In the genomic region with DNA sequence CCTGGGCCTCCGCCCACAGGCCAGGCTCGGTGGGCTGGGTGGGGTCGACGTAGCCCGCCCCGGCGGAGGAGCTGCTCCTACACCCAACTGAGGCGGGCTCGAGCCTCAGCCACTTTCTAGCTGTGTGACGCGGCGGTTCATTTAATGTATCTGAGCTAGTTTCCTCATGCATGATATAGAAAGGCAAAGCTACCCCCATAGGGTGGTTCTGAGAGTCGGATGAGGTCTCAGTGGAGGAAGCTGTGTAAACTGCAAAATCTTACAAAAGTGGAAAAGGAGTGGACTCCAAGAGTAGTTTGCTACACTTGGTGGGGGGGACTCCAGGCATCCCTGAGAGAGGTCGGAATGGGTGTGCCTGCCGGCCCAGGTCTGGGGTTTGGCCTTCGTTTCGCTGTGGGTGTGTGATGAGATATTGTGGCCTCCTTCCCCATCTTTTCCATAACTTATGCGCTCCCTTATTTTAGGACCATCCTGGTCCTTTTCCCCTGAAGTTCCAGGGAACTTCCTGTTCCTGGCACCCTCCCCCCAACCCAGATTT, we compare ENCODE assay signal across 8 cellular contexts. TPM values are rescaled to one million over a fixed set of nuclear protein-coding genes. Genes with fewer than 3 reads are reported as not detected.
DNase-seq lines count a peak whose midpoint lies in the region; ATAC-seq and TF ChIP-seq lines count a peak whose summit lies in the region.

No MANE protein-coding gene starts in this region.

- H3K9me3 Mint-ChIP-seq in natural killer cell = no peaks in the 10 kb centered on the region

- WGBS in ectodermal cell, 2 experiments = 2 to 4% methylated on average over 15 to 17 of the region's 18 CpGs

- peak; percentile 10 for DNase-seq in DMS114 treated with DMSO at 0.1 percent for 48 hours (lab: John Stamatoyannopoulos, UW; ENCODE audit: unreplicated experiment)
- no peak for DNase-seq in natural killer cell
- no peak for DNase-seq in cerebellar cortex (ENCODE audit: low spot score)
- no peak for DNase-seq in omental fat pad (ENCODE audit: low spot score)

- H3K27ac Mint-ChIP-seq in natural killer cell = no peak overlapping the region

- TF ChIP-seq CTCF in OCI-LY1 (IDR thresholded peaks at IDR 0.05; ENCODE audit: low read length) (no peak), natural killer cell (IDR thresholded peaks at IDR 0.05) (no peak), omental fat pad (IDR thresholded peaks at IDR 0.05) (no peak)

- peaks cover 12% of the 10 kb centered on the region for H3K4me1 ChIP-seq in OCI-LY1 (ENCODE audit: insufficient read depth, low read length, severe bottlenecking)
- peaks cover 8% of the 10 kb centered on the region for H3K4me1 ChIP-seq in ectodermal cell (ENCODE audit: control insufficient read depth, insufficient read depth, low read length)

- no peaks in the 10 kb centered on the region for H3F3A ChIP-seq in OCI-LY1 (ENCODE audit: insufficient read depth, low read length)

- no peaks in the 10 kb centered on the region for H3K36me3 Mint-ChIP-seq in natural killer cell

- no peaks in the 10 kb centered on the region for H4K20me1 ChIP-seq in OCI-LY1 (ENCODE audit: insufficient read depth, low read length)

- H3K27me3 Mint-ChIP-seq in natural killer cell (ENCODE audit: low read depth in 2 of 2) = peaks cover 22 to 30% of the 10 kb centered on the region in 2 donors

- H3K79me2 ChIP-seq in OCI-LY1 (ENCODE audit: insufficient read depth, low read length) = 0 out of 2 replicates have a peak, but pooled peaks cover 5% of the 10 kb centered on the region

- H3K9me3 ChIP-seq in OCI-LY1 (ENCODE audit: low read length) (no peaks in the 10 kb centered on the region), ectodermal cell (ENCODE audit: control insufficient read depth, low read length) (no peaks in the 10 kb centered on the region)

- H3K9ac ChIP-seq in OCI-LY1 (ENCODE audit: low read length) = peak overlapping the region; percentile 64

- no peak overlapping the region for H2AFZ ChIP-seq in OCI-LY1 (ENCODE audit: low read length)

- H3K4me2 ChIP-seq in OCI-LY1 (ENCODE audit: low read length) = peak overlapping the region; percentile 84

- H3K4me1 Mint-ChIP-seq in natural killer cell = peaks cover 4 to 22% of the 10 kb centered on the region in 2 donors

- intact Hi-C loops in natural killer cell (cut with micrococcal nuclease) = no loop called here

- H3K4me3 ChIP-seq in OCI-LY1 (ENCODE audit: low read depth, low read length, poor library complexity, severe bottlenecking) (peak overlapping the region; percentile 76), ectodermal cell (ENCODE audit: insufficient read depth, low read depth, low read length) (peak overlapping the region; percentile 68)

- H3K36me3 ChIP-seq in OCI-LY1 (ENCODE audit: insufficient read depth, low read length) = 0 out of 2 replicates have a peak, but pooled peaks cover 4% of the 10 kb centered on the region
- H3K36me3 ChIP-seq in ectodermal cell (ENCODE audit: control insufficient read depth, insufficient read depth, low read length) = no peaks in the 10 kb centered on the region

- H3K9me2 ChIP-seq in OCI-LY1 (ENCODE audit: low read depth, low read length) = no peaks in the 10 kb centered on the region

- H3K27ac ChIP-seq in OCI-LY1 (ENCODE audit: low read depth, low read length, poor library complexity, severe bottlenecking) (no peak overlapping the region), ectodermal cell (ENCODE audit: insufficient read depth, low read depth, low read length, poor library complexity, severe bottlenecking) (no peak overlapping the region)

- peak overlapping the region; percentile 75 for H3K4me3 Mint-ChIP-seq in natural killer cell

- ATAC-seq in GM21717 (IDR thresholded peaks at IDR 0.05; ENCODE audit: unreplicated experiment) = peak; percentile 39
- ATAC-seq in natural killer cell = peak in 1 of 3 donors; percentile 32
- ATAC-seq in omental fat pad (ENCODE audit: low FRiP score) = no peak
- no peak for ATAC-seq in GM19467 (IDR thresholded peaks at IDR 0.05; ENCODE audit: unreplicated experiment)

- H3K27me3 ChIP-seq in OCI-LY1 (ENCODE audit: insufficient read depth, low read length) (no peaks in the 10 kb centered on the region), ectodermal cell (ENCODE audit: control insufficient read depth, insufficient read depth, low read length, poor library complexity, severe bottlenecking) (peaks cover 30% of the 10 kb centered on the region)

RNA-seq across cellular contexts. Expression of gene PDIA5, which starts 0.9 kb away (rescaled TPM):
- 12.4 TPM for polyA plus RNA-seq in ectodermal cell (2013, experiment 1 of 4)
- 7.2 TPM for polyA plus RNA-seq in ectodermal cell (2013, experiment 2 of 4)
- 12.2 TPM for polyA plus RNA-seq in ectodermal cell (2013, experiment 3 of 4)
- 10.9 TPM for polyA plus RNA-seq in ectodermal cell (2013, experiment 4 of 4)
- total RNA-seq in natural killer cell (1 to 10 TPM in 1 of 3 donors, under 1 TPM in 2; 0.59 to 3.3 (median 0.63) TPM), omental fat pad (10 to 100 TPM; 12.0 to 21.0 (median 15.8) TPM)

RNA-seq across cellular contexts. Expression of gene SEMA5B, which starts 40.2 kb away (rescaled TPM):
- polyA plus RNA-seq in ectodermal cell (2013, experiment 1 of 4) = 37.4 TPM
- polyA plus RNA-seq in ectodermal cell (2013, experiment 2 of 4) = 29.4 TPM
- polyA plus RNA-seq in ectodermal cell (2013, experiment 3 of 4) = 42.5 TPM
- polyA plus RNA-seq in ectodermal cell (2013, experiment 4 of 4) = 43.0 TPM
- total RNA-seq in natural killer cell (under 1 TPM in 1 of 3 donors, not detected in 2; 0.23 TPM), omental fat pad (1 to 10 TPM in 1 of 4 donors, under 1 TPM in 3; 0.16 to 1.2 (median 0.70) TPM)
